In the genomic region with DNA sequence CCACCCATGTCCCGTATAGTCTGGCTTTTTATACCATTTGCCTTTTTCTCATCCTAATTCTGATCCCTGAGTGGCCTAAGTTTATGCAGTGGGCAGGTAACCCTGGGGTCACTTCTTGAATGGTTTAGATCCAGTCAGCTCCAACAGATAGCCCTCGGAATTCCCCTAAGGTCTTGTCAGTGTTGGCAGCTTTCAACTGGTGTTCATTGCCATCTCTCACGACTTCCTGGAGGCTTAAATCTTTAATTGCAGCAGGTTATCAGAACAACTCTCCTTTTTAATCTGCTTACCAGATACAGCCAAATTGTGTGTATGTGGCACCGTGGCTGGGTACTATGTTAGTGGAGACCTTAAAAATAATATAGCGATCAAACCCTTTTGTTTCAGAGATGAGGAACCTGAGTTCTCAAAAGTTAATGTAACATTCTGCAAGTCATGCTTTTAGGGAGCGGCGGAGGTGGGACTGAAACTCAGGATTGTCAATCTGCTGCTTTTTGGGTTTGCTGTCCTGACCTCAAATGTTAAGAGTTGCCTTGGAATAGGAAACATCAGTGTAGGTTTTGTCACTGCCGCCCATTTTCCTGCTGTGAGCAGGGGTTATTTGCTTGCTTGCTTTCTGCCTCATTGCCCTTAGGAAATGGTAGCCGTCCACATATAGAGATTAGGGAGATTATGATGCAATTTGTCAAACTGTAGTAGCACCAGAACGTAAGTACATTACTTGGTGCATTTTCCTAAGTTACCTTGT, we compare ENCODE assay signal across 8 cellular contexts. TPM values are rescaled to one million over a fixed set of nuclear protein-coding genes. Genes with fewer than 3 reads are reported as not detected.
DNase-seq lines count a peak whose midpoint lies in the region; ATAC-seq and TF ChIP-seq lines count a peak whose summit lies in the region.

No MANE protein-coding gene starts in this region.

- peaks cover 46% of the 10 kb centered on the region for H3K4me1 Mint-ChIP-seq in activated CD8-positive, alpha-beta memory T cell treated with anti-CD3 and anti-CD28 coated beads, Interleukin-2, amount 10 ng/mL, durations not matched to agents 7 days and 5 days
- peaks cover 51 to 57% of the 10 kb centered on the region in 2 donors for H3K4me1 Mint-ChIP-seq in natural killer cell

- peak overlapping the region; percentile 97 for H3K27ac Mint-ChIP-seq in activated CD8-positive, alpha-beta memory T cell treated with anti-CD3 and anti-CD28 coated beads, Interleukin-2, amount 10 ng/mL, durations not matched to agents 7 days and 5 days
- H3K27ac Mint-ChIP-seq in natural killer cell, result peak overlapping the region; percentile 97 to 98

- H3K9me2 ChIP-seq in PC-9 (ENCODE audit: insufficient read depth), result no peaks in the 10 kb centered on the region

- peaks cover 8% of the 10 kb centered on the region for H3F3A ChIP-seq in PC-9 (ENCODE audit: insufficient read depth, low read depth)

- peak overlapping the region; percentile 92 for H2AFZ ChIP-seq in PC-9

- no peaks in the 10 kb centered on the region for H3K9me3 ChIP-seq in PC-9 (ENCODE audit: insufficient read depth, low read depth)

- H3K27me3 ChIP-seq in PC-9 (ENCODE audit: insufficient read depth, low read depth), result no peaks in the 10 kb centered on the region

- peak overlapping the region; percentile 61 for H3K4me3 ChIP-seq in PC-9

- no peaks in the 10 kb centered on the region for H3K9me3 Mint-ChIP-seq in activated CD8-positive, alpha-beta memory T cell treated with anti-CD3 and anti-CD28 coated beads, Interleukin-2, amount 10 ng/mL, durations not matched to agents 7 days and 5 days (ENCODE audit: low read depth)
- no peaks in the 10 kb centered on the region for H3K9me3 Mint-ChIP-seq in natural killer cell

- intact Hi-C loops in PC-9 (cut with micrococcal nuclease; ENCODE audit: unreplicated experiment) (loop anchor here (5.0 kb wide), 2 partner anchors 256 to 384 kb away; no protein-coding TSS in a partner anchor), natural killer cell (cut with micrococcal nuclease) (loop anchor here (1.0 to 10.0 kb wide), 3 partner anchors 148 to 724 kb away; a partner anchor contains a TSS)

- ATAC-seq in activated CD8-positive, alpha-beta memory T cell treated with anti-CD3 and anti-CD28 coated beads, Interleukin-2, amount 10 ng/mL, durations not matched to agents 7 days and 5 days, result peak; percentile 1
- ATAC-seq in HG02571 (IDR thresholded peaks at IDR 0.05; ENCODE audit: unreplicated experiment) (peak; percentile 10), natural killer cell (peak; percentile 39 to 64 (median 52))

- H3K4me3 Mint-ChIP-seq in activated CD8-positive, alpha-beta memory T cell treated with anti-CD3 and anti-CD28 coated beads, Interleukin-2, amount 10 ng/mL, durations not matched to agents 7 days and 5 days, result peak overlapping the region; percentile 95
- peak overlapping the region; percentile 97 for H3K4me3 Mint-ChIP-seq in natural killer cell

- peak overlapping the region; percentile 93 for H3K27ac ChIP-seq in PC-9

- no peaks in the 10 kb centered on the region for H4K20me1 ChIP-seq in PC-9 (ENCODE audit: insufficient read depth)

- H3K4me1 ChIP-seq in PC-9 (replicated peaks; ENCODE audit: insufficient read depth), result peaks cover 29% of the 10 kb centered on the region

- DNase-seq in activated CD8-positive, alpha-beta memory T cell treated with anti-CD3 and anti-CD28 coated beads, Interleukin-2, amount 10 ng/mL, durations not matched to agents 7 days and 5 days, result no peak
- no peak for DNase-seq in activated CD8-positive, alpha-beta memory T cell treated with anti-CD3 and anti-CD28 coated beads for 24 hours
- DNase-seq in PC-9, result peak in 1 of 2 experiments; percentile 60
- DNase-seq in dermis blood vessel endothelial cell, result peak; percentile 55
- no peak for DNase-seq in natural killer cell
- no peak for DNase-seq in ureter (ENCODE audit: low spot score)
- DNase-seq in DMS153 (lab: John Stamatoyannopoulos, UW), result no peak

- peaks cover 51% of the 10 kb centered on the region for H3K79me2 ChIP-seq in PC-9 (ENCODE audit: low read depth)

- CTCF ChIA-PET in activated CD8-positive, alpha-beta memory T cell treated with anti-CD3 and anti-CD28 coated beads, Interleukin-2, amount 10 ng/mL, durations not matched to agents 7 days and 5 days (lab: Charles Lee), result interaction anchor here (1.2 to 4.3 kb wide), 3 partner anchors 11 to 148 kb away, joined by 5 to 30 read pairs (median 6); a partner anchor contains a TSS
- CTCF ChIA-PET in PC-9 (lab: Charles Lee), result interaction anchor here (1.0 to 1.3 kb wide), 2 partner anchors 17 to 61 kb away, joined by 3 to 8 read pairs; no protein-coding TSS in a partner anchor

- peaks cover 29% of the 10 kb centered on the region for H3K36me3 Mint-ChIP-seq in activated CD8-positive, alpha-beta memory T cell treated with anti-CD3 and anti-CD28 coated beads, Interleukin-2, amount 10 ng/mL, durations not matched to agents 7 days and 5 days
- H3K36me3 Mint-ChIP-seq in natural killer cell, result no peaks in the 10 kb centered on the region

- POLR2A ChIA-PET in PC-9 (lab: Charles Lee; ENCODE audit: unreplicated experiment), result interaction anchor here (0.8 kb wide), 1 partner anchor 123 kb away, joined by 6 read pairs; no protein-coding TSS in a partner anchor

- peak overlapping the region; percentile 97 for H3K4me2 ChIP-seq in PC-9

- no peak for TF ChIP-seq CTCF in PC-9 (conservative IDR thresholded peaks at IDR 0.05)
- no peak for TF ChIP-seq CTCF in natural killer cell (IDR thresholded peaks at IDR 0.05)

- no peaks in the 10 kb centered on the region for H3K27me3 Mint-ChIP-seq in activated CD8-positive, alpha-beta memory T cell treated with anti-CD3 and anti-CD28 coated beads, Interleukin-2, amount 10 ng/mL, durations not matched to agents 7 days and 5 days
- H3K27me3 Mint-ChIP-seq in natural killer cell (ENCODE audit: low read depth in 2 of 2), result no peaks in the 10 kb centered on the region

- BruUV-seq in PC-9 (replicated peaks; lab: Mats Ljungman, UMichigan), result TSS peak; percentile 63

- peaks cover 26% of the 10 kb centered on the region for H3K36me3 ChIP-seq in PC-9 (ENCODE audit: low read depth)

RNA-seq across cellular contexts. Expression of a gene that starts 0.8 kb away (rescaled TPM):
- 10 to 100 TPM; 64.1 to 78.2 TPM for total RNA-seq in activated CD8-positive, alpha-beta memory T cell treated with anti-CD3 and anti-CD28 coated beads, Interleukin-2, amount 10 ng/mL, durations not matched to agents 7 days and 5 days
- 109 and 157 TPM in 2 replicates for total RNA-seq in PC-9 (2021)
- 53.8 and 151 TPM in 2 replicates for total RNA-seq in dermis blood vessel endothelial cell
- 10 to 100 TPM; 72.2 to 81.4 (median 80.9) TPM for total RNA-seq in natural killer cell
- 85.7 TPM for total RNA-seq in ureter

Comparison
In these comparisons a context has a peak if more than half of its experiments do, and no peak if none do; other contexts are left out.
1. ATAC-seq: peak in every context shown above with its lines; median percentile 52 in natural killer cell; 10 in HG02571; 1 in activated CD8-positive, alpha-beta memory T cell treated with anti-CD3 and anti-CD28 coated beads, Interleukin-2, amount 10 ng/mL, durations not matched to agents 7 days and 5 days.